1 cellular context compared by ENCODE assay signal in the genomic region with DNA sequence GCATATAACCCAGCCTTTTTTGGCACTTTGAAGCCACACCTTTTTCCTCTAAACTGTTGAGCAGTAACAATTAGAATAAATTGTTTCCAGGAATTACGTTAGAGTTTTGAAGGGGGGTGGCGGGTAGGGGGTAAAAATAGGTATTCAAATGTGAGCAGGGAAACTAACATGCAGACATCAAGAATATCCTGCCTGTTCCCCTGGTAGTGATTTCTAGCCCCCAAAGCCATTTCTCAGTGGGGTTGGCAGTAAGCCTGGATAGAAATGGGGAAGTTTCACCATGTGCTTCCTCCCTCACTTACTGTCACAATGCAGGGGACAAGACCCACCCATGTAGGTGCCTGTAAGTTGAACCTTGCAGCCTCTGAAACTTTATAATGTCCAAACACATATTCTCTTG.
TF ChIP-seq lines count a peak whose summit lies in the region.

No MANE protein-coding gene starts in this region.

TF ChIP-seq in IMR-90, 13 proteins besides CTCF, POLR2A, EP300 and RAD21:
- TF ChIP-seq, protein P1, sequence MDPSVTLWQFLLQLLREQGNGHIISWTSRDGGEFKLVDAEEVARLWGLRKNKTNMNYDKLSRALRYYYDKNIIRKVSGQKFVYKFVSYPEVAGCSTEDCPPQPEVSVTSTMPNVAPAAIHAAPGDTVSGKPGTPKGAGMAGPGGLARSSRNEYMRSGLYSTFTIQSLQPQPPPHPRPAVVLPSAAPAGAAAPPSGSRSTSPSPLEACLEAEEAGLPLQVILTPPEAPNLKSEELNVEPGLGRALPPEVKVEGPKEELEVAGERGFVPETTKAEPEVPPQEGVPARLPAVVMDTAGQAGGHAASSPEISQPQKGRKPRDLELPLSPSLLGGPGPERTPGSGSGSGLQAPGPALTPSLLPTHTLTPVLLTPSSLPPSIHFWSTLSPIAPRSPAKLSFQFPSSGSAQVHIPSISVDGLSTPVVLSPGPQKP (IDR thresholded peaks at IDR 0.05; ENCODE audit: borderline replicate concordance, low read depth, low read length): no peak
- TF ChIP-seq RFX5 (IDR thresholded peaks at IDR 0.05; ENCODE audit: low read depth, low read length) (no peak), FOS (IDR thresholded peaks at IDR 0.05; ENCODE audit: low read depth, low read length) (no peak), MAZ (IDR thresholded peaks at IDR 0.05; ENCODE audit: borderline replicate concordance, low read depth, low read length) (no peak), MXI1 (IDR thresholded peaks at IDR 0.05; ENCODE audit: borderline replicate concordance, low read depth, low read length) (no peak), RCOR1 (IDR thresholded peaks at IDR 0.05; ENCODE audit: insufficient replicate concordance, low read length) (no peak), BHLHE40 (IDR thresholded peaks at IDR 0.05; ENCODE audit: low read depth, low read length) (no peak), CEBPB (IDR thresholded peaks at IDR 0.05; ENCODE audit: low read depth, low read length) (no peak), MAFK (IDR thresholded peaks at IDR 0.05; ENCODE audit: low read depth, low read length) (no peak), CHD1 (IDR thresholded peaks at IDR 0.05; ENCODE audit: low read depth, low read length) (no peak), SMC3 (IDR thresholded peaks at IDR 0.05; ENCODE audit: low read depth, low read length) (no peak), NFE2L2 (IDR thresholded peaks at IDR 0.05; ENCODE audit: low read depth, low read length) (no peak)
- TF ChIP-seq, protein P2, sequence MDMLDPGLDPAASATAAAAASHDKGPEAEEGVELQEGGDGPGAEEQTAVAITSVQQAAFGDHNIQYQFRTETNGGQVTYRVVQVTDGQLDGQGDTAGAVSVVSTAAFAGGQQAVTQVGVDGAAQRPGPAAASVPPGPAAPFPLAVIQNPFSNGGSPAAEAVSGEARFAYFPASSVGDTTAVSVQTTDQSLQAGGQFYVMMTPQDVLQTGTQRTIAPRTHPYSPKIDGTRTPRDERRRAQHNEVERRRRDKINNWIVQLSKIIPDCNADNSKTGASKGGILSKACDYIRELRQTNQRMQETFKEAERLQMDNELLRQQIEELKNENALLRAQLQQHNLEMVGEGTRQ (IDR thresholded peaks at IDR 0.05; ENCODE audit: low read depth, low read length): no peak
